Comparison of ENCODE assay signal across 11 cellular contexts in the genomic region with DNA sequence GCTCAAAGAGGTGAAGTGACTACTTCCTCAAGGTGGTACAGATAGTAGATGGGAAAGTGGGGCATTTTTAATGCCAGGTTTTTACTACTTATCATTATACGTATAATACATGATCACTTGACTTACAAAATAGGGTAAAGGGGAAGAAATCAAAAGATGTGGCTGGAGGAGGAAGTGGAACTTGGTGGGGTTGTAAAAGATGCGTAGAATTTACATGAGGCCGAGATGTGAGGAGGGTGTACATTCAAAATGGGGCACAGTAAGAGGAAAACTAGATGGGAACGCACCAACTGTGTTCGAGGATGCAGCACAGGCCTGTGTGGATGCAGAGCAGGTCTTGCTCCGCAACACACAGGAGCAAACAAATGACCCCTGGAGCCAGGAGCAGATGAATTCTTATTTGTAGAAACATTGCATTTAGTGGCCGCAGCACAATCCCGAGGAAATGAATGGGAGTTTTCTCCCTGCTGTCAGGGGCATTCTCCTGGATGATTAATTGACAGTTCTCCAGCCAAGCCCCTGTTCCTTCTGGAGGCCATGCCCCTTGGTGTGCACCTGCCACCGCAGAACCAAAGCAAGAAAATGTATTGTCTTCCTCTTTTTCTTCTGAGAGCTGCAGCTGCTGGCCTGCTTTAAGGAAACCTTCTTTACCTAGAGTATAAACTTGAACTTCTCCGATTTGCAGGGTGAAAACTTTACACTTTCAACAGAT.
A peak's percentile ranks its signal among the peaks of the same experiment; 100 is the strongest.
DNase-seq lines count a peak whose midpoint lies in the region; ATAC-seq and TF ChIP-seq lines count a peak whose summit lies in the region.
"Had no signal": no experiment of that assay in that cellular context is flagged by ENCODE, and none has a peak within 500 bp of the region (broad histone marks: within the 10 kb centered on the region; RNA-seq: fewer than 3 reads in every experiment).

No MANE protein-coding gene starts in this region.

- H3K9me3 Mint-ChIP-seq in neural progenitor cell: peaks cover 23% of the 10 kb centered on the region

- TF ChIP-seq POLR2A in uterus (IDR thresholded peaks at IDR 0.05): no peak

- no peaks in the 10 kb centered on the region for H4K20me1 ChIP-seq in neural progenitor cell (ENCODE audit: low read depth)

- intact Hi-C loops in uterus (cut with DNase I; ENCODE audit: low total_unique reads): no loop called here
- intact Hi-C loops in sciatic nerve (cut with DNase I): no loop called here

- no peak overlapping the region for H2AFZ ChIP-seq in neural progenitor cell (replicated peaks)

- no peak for TF ChIP-seq CTCF in neural progenitor cell (IDR thresholded peaks at IDR 0.05)
- no peak for TF ChIP-seq CTCF in uterus (IDR thresholded peaks at IDR 0.05)

- H3K4me2 ChIP-seq in neural progenitor cell: peak overlapping the region; percentile 61

- ATAC-seq in GM19397 (IDR thresholded peaks at IDR 0.05; ENCODE audit: unreplicated experiment) (peak; percentile 90), HG02884 (IDR thresholded peaks at IDR 0.05; ENCODE audit: unreplicated experiment) (peak; percentile 83), sciatic nerve (no peak)

- peak overlapping the region; percentile 35 for H3K4me3 Mint-ChIP-seq in neural progenitor cell

- no peaks in the 10 kb centered on the region for H3K79me2 ChIP-seq in neural progenitor cell (ENCODE audit: low read depth)

- no peaks in the 10 kb centered on the region for H3K9me3 ChIP-seq in neural progenitor cell (ENCODE audit: low read depth)
- H3K9me3 ChIP-seq in uterus: peaks cover 0 to 7% of the 10 kb centered on the region in 2 donors

- no peaks in the 10 kb centered on the region for H3K27me3 ChIP-seq in neural progenitor cell
- peaks cover 0 to 4% of the 10 kb centered on the region in 2 donors for H3K27me3 ChIP-seq in uterus

- H3K36me3 ChIP-seq in neural progenitor cell (peaks cover 8% of the 10 kb centered on the region), uterus (no peaks in the 10 kb centered on the region)

- H3K4me3 ChIP-seq in neural progenitor cell (no peak overlapping the region), uterus (no peak overlapping the region)

- H3K36me3 Mint-ChIP-seq in neural progenitor cell: no peaks in the 10 kb centered on the region

- H3K4me1 ChIP-seq in neural progenitor cell (peaks cover 28% of the 10 kb centered on the region), uterus (no peaks in the 10 kb centered on the region)

- no peak overlapping the region for H3K9ac ChIP-seq in neural progenitor cell

- H3K27ac Mint-ChIP-seq in neural progenitor cell: peak overlapping the region; percentile 75

- H3K4me1 Mint-ChIP-seq in neural progenitor cell: peaks cover 26% of the 10 kb centered on the region

- peaks cover 10% of the 10 kb centered on the region for H3K27me3 Mint-ChIP-seq in neural progenitor cell (ENCODE audit: insufficient read depth, low read depth)

- H3K27ac ChIP-seq in neural progenitor cell (peak overlapping the region; percentile 74), uterus (peak overlapping the region in 1 of 2 donors; percentile 5)
- H3K27ac ChIP-seq: RWPE1 had no signal

- H3F3A ChIP-seq in neural progenitor cell (ENCODE audit: low read depth): peaks cover 21% of the 10 kb centered on the region

- DNase-seq in NOMO-1 (lab: John Stamatoyannopoulos, UW; ENCODE audit: unreplicated experiment in 2 of 2) (peak; percentile 78 to 85), neural progenitor cell (ENCODE audit: low spot score) (peak; percentile 56), uterus (no peak), sciatic nerve (ENCODE audit: low spot score) (no peak)
- no peak for DNase-seq in stimulated activated CD8-positive, alpha-beta memory T cell treated with anti-CD3 and anti-CD28 coated beads, Interleukin-4, amount 100 ng/mL, for 48 hours
- DNase-seq: activated T-cell treated with anti-CD3 and anti-CD28 coated beads for 4 hours; GF-D8; stimulated activated CD4-positive, alpha-beta T cell treated with anti-CD3 and anti-CD28 coated beads, Interleukin-2, amount 100 ng/mL, for 48 hours had no signal

Comparison
In these comparisons a context has a peak if more than half of its experiments do, and no peak if none do; other contexts are left out.
1. DNase-seq: peak in NOMO-1 (2 of 2) and neural progenitor cell (single experiment); none in stimulated activated CD8-positive, alpha-beta memory T cell treated with anti-CD3 and anti-CD28 coated beads, Interleukin-4, amount 100 ng/mL, for 48 hours (single experiment), uterus (0 of 2) and sciatic nerve (single experiment).